Comparison of ENCODE assay signal across 8 cellular contexts in the genomic region with DNA sequence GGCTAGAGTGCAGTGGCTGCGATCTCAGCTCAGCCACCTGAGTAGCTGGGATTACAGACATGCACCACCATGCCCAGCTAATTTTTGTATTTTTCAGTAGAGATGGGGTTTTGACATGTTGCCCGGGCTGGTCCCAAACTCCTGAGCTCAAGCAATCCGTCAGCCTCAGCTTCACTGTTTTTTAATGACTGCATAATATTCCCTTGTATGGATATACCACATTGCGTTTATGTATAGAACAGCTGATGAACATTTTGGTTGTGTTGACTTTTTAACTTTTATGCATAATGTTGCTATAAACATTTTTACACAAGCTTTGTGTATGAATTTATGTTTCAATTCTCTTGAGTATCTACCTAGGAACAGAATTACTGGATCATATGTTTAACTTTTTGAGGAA. TPM values are rescaled to one million over a fixed set of nuclear protein-coding genes. Genes with fewer than 3 reads are reported as not detected.
"Had no signal": no experiment of that assay in that cellular context is flagged by ENCODE, and none has a peak within 500 bp of the region (broad histone marks: within the 10 kb centered on the region; RNA-seq: fewer than 3 reads in every experiment).

No MANE protein-coding gene starts in this region.

- DNase-seq: GDM1, GF-D8 had no signal

- ATAC-seq: GM12878 had no signal

- H3K4me3 ChIP-seq: GM12878 had no signal

- FAIRE-seq: G401.6, GM12878, GM12891, GM12892, GM18507, GM19239 had no signal

RNA-seq across cellular contexts. Expression of a gene that starts 4.3 kb away (rescaled TPM):
- total RNA-seq: GM12878 had no signal
- polyA plus RNA-seq: GM12878 had no signal

RNA-seq across cellular contexts. Expression of a gene that starts 43.9 kb away (rescaled TPM):
- total RNA-seq: GM12878 had no signal
- polyA plus RNA-seq: GM12878 had no signal
